7 cellular contexts compared by ENCODE assay signal in genomic region chr17:3891626-3892094, GRCh38. TPM values are rescaled to one million over a fixed set of nuclear protein-coding genes. Genes with fewer than 3 reads are reported as not detected.
DNase-seq lines count a peak whose midpoint lies in the region; ATAC-seq, FAIRE-seq and TF ChIP-seq lines count a peak whose summit lies in the region.

No MANE protein-coding gene starts in this region.

- no peak for TF ChIP-seq POLR2A in H54 (IDR thresholded peaks at IDR 0.05; ENCODE audit: low read depth, low read length)
- no peak for TF ChIP-seq POLR2A in spleen (IDR thresholded peaks at IDR 0.05)

- no peaks in the 10 kb centered on the region for H3K27me3 ChIP-seq in spleen (replicated peaks in 1 of 7)

- ATAC-seq in omental fat pad (ENCODE audit: low FRiP score): no peak
- ATAC-seq in HG03039 (IDR thresholded peaks at IDR 0.05; ENCODE audit: unreplicated experiment): no peak
- ATAC-seq in GM18867 (IDR thresholded peaks at IDR 0.05; ENCODE audit: unreplicated experiment): no peak

- H3K9me3 ChIP-seq in spleen: no peaks in the 10 kb centered on the region

- H3K27ac ChIP-seq in VCaP (peak overlapping the region; percentile 88), spleen (peak overlapping the region in 4 of 8 donors; percentile 91 to 95 (median 92))

- no peak for FAIRE-seq in H54 (lab: Jason Lieb, UNC)

- H3K36me3 ChIP-seq in spleen: peaks cover 0 to 6% (median 0%) of the 10 kb centered on the region in 6 donors

- DNase-seq in H54 (ENCODE audit: insufficient read length, low spot score): peak; percentile 51
- DNase-seq in fibroblast of villous mesenchyme (ENCODE audit: low read depth): no peak
- DNase-seq in spleen: no peak
- no peak for DNase-seq in omental fat pad (ENCODE audit: low spot score)

- 39 to 52% (median 46%) methylated on average over 12 of the region's 12 CpGs for WGBS in spleen, 5 donors

- intact Hi-C loops in spleen (cut with DNase I; ENCODE audit: low total_unique reads): no loop called here

- TF ChIP-seq CTCF in VCaP (conservative IDR thresholded peaks at IDR 0.05) (no peak), fibroblast of villous mesenchyme (IDR thresholded peaks at IDR 0.05; ENCODE audit: insufficient read depth, low read depth, low read length) (no peak), spleen (IDR thresholded peaks at IDR 0.05 in 8 of 11, conservative IDR thresholded peaks at IDR 0.05 in 3 of 11) (no peak), omental fat pad (IDR thresholded peaks at IDR 0.05) (no peak)

- peaks cover 32 to 95% (median 64%) of the 10 kb centered on the region in 6 donors for H3K4me1 ChIP-seq in spleen

- peak overlapping the region; percentile 61 for H3K4me3 ChIP-seq in fibroblast of villous mesenchyme (ENCODE audit: low read depth, low read length)
- peak overlapping the region; percentile 74 to 98 (median 88) for H3K4me3 ChIP-seq in spleen

RNA-seq across cellular contexts. Expression of gene CAMKK1, which starts 1.2 kb away (rescaled TPM):
- 2.2 and 3.9 TPM in 2 replicates for total RNA-seq in fibroblast of villous mesenchyme
- 10 to 100 TPM in 2 of 7 donors, 1 to 10 TPM in 5; 7.7 to 13.0 (median 8.8) TPM for total RNA-seq in spleen
- 10 to 100 TPM in 1 of 3 donors, 1 to 10 TPM in 2; 5.2 to 10.0 (median 10.0) TPM for polyA plus RNA-seq in spleen
- total RNA-seq in omental fat pad: 1 to 10 TPM; 4.3 to 9.9 (median 8.2) TPM

RNA-seq across cellular contexts. Expression of gene P2RX1, which starts 24.6 kb away (rescaled TPM):
- total RNA-seq in fibroblast of villous mesenchyme: 1.3 and 2.3 TPM in 2 replicates
- 10 to 100 TPM; 16.8 to 46.3 (median 23.1) TPM for total RNA-seq in spleen
- polyA plus RNA-seq in spleen: 10 to 100 TPM in 2 of 3 donors, 1 to 10 TPM in 1; 9.2 to 22.0 (median 10.3) TPM
- total RNA-seq in omental fat pad: 1 to 10 TPM; 1.1 to 4.7 (median 2.7) TPM

RNA-seq across cellular contexts. Expression of gene NCBP3, which starts 45.6 kb away (rescaled TPM):
- total RNA-seq in fibroblast of villous mesenchyme (17.7 and 26.3 TPM in 2 replicates), spleen (10 to 100 TPM; 24.9 to 43.9 (median 39.8) TPM), omental fat pad (10 to 100 TPM; 16.3 to 31.9 (median 23.9) TPM)
- 10 to 100 TPM; 13.0 to 22.8 (median 20.6) TPM for polyA plus RNA-seq in spleen
